1 cellular context compared by ENCODE assay signal in the genomic region with DNA sequence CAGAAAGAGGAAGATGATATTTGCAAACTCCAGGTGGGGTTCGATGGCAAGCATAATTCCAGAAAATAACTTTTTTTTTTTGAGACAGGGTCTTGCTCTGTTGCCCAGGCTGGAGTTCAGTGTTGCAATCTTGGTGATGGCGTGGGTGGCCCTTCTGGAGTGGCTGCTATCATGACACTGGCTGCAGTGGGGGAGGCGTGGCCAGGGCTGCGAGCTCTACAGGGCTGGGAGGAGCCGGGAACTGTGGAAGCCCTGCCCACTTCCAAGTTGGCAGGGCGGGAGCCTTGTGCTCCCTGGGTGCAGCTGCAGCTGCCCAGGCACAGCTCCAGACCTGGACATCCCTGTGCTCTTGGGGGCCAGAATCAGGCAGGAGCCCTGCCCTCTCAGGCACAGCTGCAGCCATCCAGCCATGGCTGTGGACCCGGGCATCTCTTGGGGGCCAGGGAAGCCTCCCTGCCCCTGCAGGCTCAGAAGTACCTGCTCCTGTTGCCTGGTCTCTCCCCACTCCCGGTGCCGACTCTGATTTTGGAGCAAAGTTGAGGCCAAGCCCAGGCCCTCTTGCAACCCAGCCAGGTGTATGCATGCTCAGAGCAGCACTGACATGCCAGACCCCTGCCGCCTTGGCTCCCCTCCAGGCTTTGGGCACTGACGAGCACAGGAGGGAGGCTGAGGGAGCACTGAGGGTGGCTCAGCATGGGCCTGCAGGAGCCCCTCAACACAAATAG.
TF ChIP-seq lines count a peak whose summit lies in the region.

No MANE protein-coding gene starts in this region.

TF ChIP-seq in GM12878, 131 proteins besides CTCF, POLR2A, EP300 and RAD21:
- no peak for TF ChIP-seq CEBPB (IDR thresholded peaks at IDR 0.05; ENCODE audit: borderline replicate concordance in 1 of 2, low read depth in 2 of 2, low read length in 2 of 2)
- TF ChIP-seq, protein P1, sequence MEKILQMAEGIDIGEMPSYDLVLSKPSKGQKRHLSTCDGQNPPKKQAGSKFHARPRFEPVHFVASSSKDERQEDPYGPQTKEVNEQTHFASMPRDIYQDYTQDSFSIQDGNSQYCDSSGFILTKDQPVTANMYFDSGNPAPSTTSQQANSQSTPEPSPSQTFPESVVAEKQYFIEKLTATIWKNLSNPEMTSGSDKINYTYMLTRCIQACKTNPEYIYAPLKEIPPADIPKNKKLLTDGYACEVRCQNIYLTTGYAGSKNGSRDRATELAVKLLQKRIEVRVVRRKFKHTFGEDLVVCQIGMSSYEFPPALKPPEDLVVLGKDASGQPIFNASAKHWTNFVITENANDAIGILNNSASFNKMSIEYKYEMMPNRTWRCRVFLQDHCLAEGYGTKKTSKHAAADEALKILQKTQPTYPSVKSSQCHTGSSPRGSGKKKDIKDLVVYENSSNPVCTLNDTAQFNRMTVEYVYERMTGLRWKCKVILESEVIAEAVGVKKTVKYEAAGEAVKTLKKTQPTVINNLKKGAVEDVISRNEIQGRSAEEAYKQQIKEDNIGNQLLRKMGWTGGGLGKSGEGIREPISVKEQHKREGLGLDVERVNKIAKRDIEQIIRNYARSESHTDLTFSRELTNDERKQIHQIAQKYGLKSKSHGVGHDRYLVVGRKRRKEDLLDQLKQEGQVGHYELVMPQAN (conservative IDR thresholded peaks at IDR 0.05): no peak
- no peak for TF ChIP-seq SMAD5 (IDR thresholded peaks at IDR 0.05; ENCODE audit: low read depth)
- TF ChIP-seq IKZF2 (IDR thresholded peaks at IDR 0.05): no peak
- TF ChIP-seq, protein P2, sequence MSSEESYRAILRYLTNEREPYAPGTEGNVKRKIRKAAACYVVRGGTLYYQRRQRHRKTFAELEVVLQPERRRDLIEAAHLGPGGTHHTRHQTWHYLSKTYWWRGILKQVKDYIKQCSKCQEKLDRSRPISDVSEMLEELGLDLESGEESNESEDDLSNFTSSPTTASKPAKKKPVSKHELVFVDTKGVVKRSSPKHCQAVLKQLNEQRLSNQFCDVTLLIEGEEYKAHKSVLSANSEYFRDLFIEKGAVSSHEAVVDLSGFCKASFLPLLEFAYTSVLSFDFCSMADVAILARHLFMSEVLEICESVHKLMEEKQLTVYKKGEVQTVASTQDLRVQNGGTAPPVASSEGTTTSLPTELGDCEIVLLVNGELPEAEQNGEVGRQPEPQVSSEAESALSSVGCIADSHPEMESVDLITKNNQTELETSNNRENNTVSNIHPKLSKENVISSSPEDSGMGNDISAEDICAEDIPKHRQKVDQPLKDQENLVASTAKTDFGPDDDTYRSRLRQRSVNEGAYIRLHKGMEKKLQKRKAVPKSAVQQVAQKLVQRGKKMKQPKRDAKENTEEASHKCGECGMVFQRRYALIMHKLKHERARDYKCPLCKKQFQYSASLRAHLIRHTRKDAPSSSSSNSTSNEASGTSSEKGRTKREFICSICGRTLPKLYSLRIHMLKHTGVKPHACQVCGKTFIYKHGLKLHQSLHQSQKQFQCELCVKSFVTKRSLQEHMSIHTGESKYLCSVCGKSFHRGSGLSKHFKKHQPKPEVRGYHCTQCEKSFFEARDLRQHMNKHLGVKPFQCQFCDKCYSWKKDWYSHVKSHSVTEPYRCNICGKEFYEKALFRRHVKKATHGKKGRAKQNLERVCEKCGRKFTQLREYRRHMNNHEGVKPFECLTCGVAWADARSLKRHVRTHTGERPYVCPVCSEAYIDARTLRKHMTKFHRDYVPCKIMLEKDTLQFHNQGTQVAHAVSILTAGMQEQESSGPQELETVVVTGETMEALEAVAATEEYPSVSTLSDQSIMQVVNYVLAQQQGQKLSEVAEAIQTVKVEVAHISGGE (CRISPR knock-in tag; IDR thresholded peaks at IDR 0.05): no peak
- TF ChIP-seq RELA (IDR thresholded peaks at IDR 0.05; ENCODE audit: borderline replicate concordance, partially characterized antibody): no peak
- no peak for TF ChIP-seq CHD2 (IDR thresholded peaks at IDR 0.05; ENCODE audit: borderline replicate concordance, low read depth, low read length)
- no peak for TF ChIP-seq SMAD1 (IDR thresholded peaks at IDR 0.05; ENCODE audit: low read depth, partially characterized antibody)
- TF ChIP-seq ZNF207 (IDR thresholded peaks at IDR 0.05; ENCODE audit: borderline replicate concordance): no peak
- no peak for TF ChIP-seq BACH1 (IDR thresholded peaks at IDR 0.05; ENCODE audit: borderline replicate concordance)
- TF ChIP-seq, protein P3, sequence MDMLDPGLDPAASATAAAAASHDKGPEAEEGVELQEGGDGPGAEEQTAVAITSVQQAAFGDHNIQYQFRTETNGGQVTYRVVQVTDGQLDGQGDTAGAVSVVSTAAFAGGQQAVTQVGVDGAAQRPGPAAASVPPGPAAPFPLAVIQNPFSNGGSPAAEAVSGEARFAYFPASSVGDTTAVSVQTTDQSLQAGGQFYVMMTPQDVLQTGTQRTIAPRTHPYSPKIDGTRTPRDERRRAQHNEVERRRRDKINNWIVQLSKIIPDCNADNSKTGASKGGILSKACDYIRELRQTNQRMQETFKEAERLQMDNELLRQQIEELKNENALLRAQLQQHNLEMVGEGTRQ (IDR thresholded peaks at IDR 0.05; ENCODE audit: borderline replicate concordance, low read depth, low read length): no peak
- no peak for TF ChIP-seq ZZZ3 (IDR thresholded peaks at IDR 0.05; ENCODE audit: control insufficient read depth, insufficient read length, low read depth)
